In genomic region chr4:2482192-2482591, GRCh38 we compare ENCODE assay signal across 8 cellular contexts. TPM values are rescaled to one million over a fixed set of nuclear protein-coding genes. Genes with fewer than 3 reads are reported as not detected.
DNase-seq lines count a peak whose midpoint lies in the region; ATAC-seq, FAIRE-seq and TF ChIP-seq lines count a peak whose summit lies in the region.
"Had no signal": no experiment of that assay in that cellular context is flagged by ENCODE, and none has a peak within 500 bp of the region (broad histone marks: within the 10 kb centered on the region; RNA-seq: fewer than 3 reads in every experiment).

No MANE protein-coding gene starts in this region.

- POLR2A ChIA-PET in activated B cell treated with CpG ODN at 0.5 μM for 24 hours (lab: Charles Lee) = interaction anchor here (0.6 to 5.3 kb wide), 5 partner anchors 10 to 264 kb away, joined by 3 to 103 read pairs (median 4); partner anchors contain the start of genes FAM193A and RNF4

- H3K27ac ChIP-seq in hepatocyte = no peak overlapping the region
- H3K27ac ChIP-seq in spleen = peak overlapping the region in 7 of 8 donors; percentile 22 to 89 (median 66)

- peak; percentile 27 for FAIRE-seq in GM12892 (lab: Jason Lieb, UNC)

- peaks cover 100% of the 10 kb centered on the region for H3K79me2 ChIP-seq in hepatocyte

- H3K36me3 ChIP-seq in hepatocyte (replicated peaks; ENCODE audit: insufficient read depth, low read depth) = no peaks in the 10 kb centered on the region
- peaks cover 0 to 11% (median 0%) of the 10 kb centered on the region in 6 donors for H3K36me3 ChIP-seq in spleen

- no peak for ATAC-seq in activated B cell treated with CpG ODN at 0.5 μM for 24 hours (ENCODE audit: low read depth)
- ATAC-seq in HG03460 (IDR thresholded peaks at IDR 0.05; ENCODE audit: unreplicated experiment) = no peak

- H3K36me3 Mint-ChIP-seq in activated B cell treated with CpG ODN at 0.5 μM for 24 hours (ENCODE audit: low read depth) = peaks cover 22% of the 10 kb centered on the region

- TF ChIP-seq POLR2A in GM12892 (IDR thresholded peaks at IDR 0.05; ENCODE audit: low read depth, low read length) = no peak
- no peak for TF ChIP-seq POLR2A in spleen (IDR thresholded peaks at IDR 0.05)

- H3K4me1 ChIP-seq in hepatocyte (ENCODE audit: insufficient read depth) = peaks cover 47% of the 10 kb centered on the region
- peaks cover 84 to 100% (median 99%) of the 10 kb centered on the region in 6 donors for H3K4me1 ChIP-seq in spleen

- H3K4me3 ChIP-seq in hepatocyte = no peak overlapping the region
- H3K4me3 ChIP-seq in spleen = peak overlapping the region in 1 of 8 donors; percentile 31

- TF ChIP-seq CTCF in activated B cell treated with CpG ODN at 0.5 μM for 24 hours (IDR thresholded peaks at IDR 0.05) = no peak
- no peak for TF ChIP-seq CTCF in hepatocyte (IDR thresholded peaks at IDR 0.05; ENCODE audit: poor library complexity)
- no peak for TF ChIP-seq CTCF in spleen (IDR thresholded peaks at IDR 0.05 in 8 of 11, conservative IDR thresholded peaks at IDR 0.05 in 3 of 11)

- H2AFZ ChIP-seq in hepatocyte = no peak overlapping the region

- WGBS in hepatocyte (ENCODE audit: low lambda C conversion rate, missing lambda C conversion rate) = 87% methylated on average over 4 of the region's 4 CpGs
- 40 to 76% (median 72%) methylated on average over 2 to 4 of the region's 4 CpGs for WGBS in spleen, 5 donors

- CTCF ChIA-PET in activated B cell treated with CpG ODN at 0.5 μM for 24 hours (lab: Charles Lee) = no interaction called here

- intact Hi-C loops in activated B cell treated with CpG ODN at 0.5 μM for 24 hours (cut with micrococcal nuclease) = loop anchor here (10.0 kb wide), 1 partner anchor 813 kb away; the partner anchor contains the start of gene RGS12
- intact Hi-C loops in spleen (cut with DNase I; ENCODE audit: low total_unique reads) = no loop called here

- H3K4me2 ChIP-seq in hepatocyte = peak overlapping the region; percentile 52

- no peaks in the 10 kb centered on the region for H3K27me3 ChIP-seq in hepatocyte
- H3K27me3 ChIP-seq in spleen (replicated peaks in 1 of 7) = no peaks in the 10 kb centered on the region

- no peaks in the 10 kb centered on the region for H3K27me3 Mint-ChIP-seq in activated B cell treated with CpG ODN at 0.5 μM for 24 hours

- peak overlapping the region; percentile 92 for H3K27ac Mint-ChIP-seq in activated B cell treated with CpG ODN at 0.5 μM for 24 hours

- H3K9me3 ChIP-seq in hepatocyte (ENCODE audit: low read depth) (no peaks in the 10 kb centered on the region), spleen (no peaks in the 10 kb centered on the region)

- DNase-seq in GM12892 (ENCODE audit: insufficient read length) (no peak), activated B cell treated with CpG ODN at 0.5 μM for 24 hours (no peak), hepatocyte (ENCODE audit: low spot score) (no peak), spleen (no peak), SK-N-DZ (ENCODE audit: low spot score) (no peak), hepatic stellate cell (ENCODE audit: low spot score) (no peak)
- DNase-seq: NCI-H187 treated with DMSO at 0.1 percent for 48 hours had no signal

- H3K9me2 ChIP-seq in hepatocyte (replicated peaks; ENCODE audit: insufficient read depth) = no peaks in the 10 kb centered on the region

- no peaks in the 10 kb centered on the region for H3K9me3 Mint-ChIP-seq in activated B cell treated with CpG ODN at 0.5 μM for 24 hours

- peaks cover 96% of the 10 kb centered on the region for H3K4me1 Mint-ChIP-seq in activated B cell treated with CpG ODN at 0.5 μM for 24 hours

- H3K4me3 Mint-ChIP-seq in activated B cell treated with CpG ODN at 0.5 μM for 24 hours = peak overlapping the region; percentile 67

- peaks cover 100% of the 10 kb centered on the region for H4K20me1 ChIP-seq in hepatocyte (ENCODE audit: insufficient read depth, poor library complexity, severe bottlenecking)

RNA-seq across cellular contexts. Expression of gene RNF4, which starts 13.3 kb away (rescaled TPM):
- 64.4 TPM for polyA plus RNA-seq in GM12892 (2012; ENCODE audit: missing spikeins)
- total RNA-seq in activated B cell treated with CpG ODN at 0.5 μM for 24 hours (93.5 and 93.6 TPM in 2 replicates), hepatocyte (48.2 and 50.3 TPM in 2 replicates), spleen (10 to 100 TPM; 57.4 to 82.5 (median 66.4) TPM)
- polyA plus RNA-seq in hepatocyte (42.4 and 50.8 TPM in 2 replicates), spleen (10 to 100 TPM; 22.0 to 35.4 (median 24.0) TPM)
- 40.6 and 63.2 TPM in 2 replicates for polyA plus RNA-seq in SK-N-DZ (2014; cell fraction: cytosol; rRNA removed)
- 31.6 and 34.1 TPM in 2 replicates for polyA plus RNA-seq in SK-N-DZ (2014; cell fraction: nucleus; rRNA removed)

RNA-seq across cellular contexts. Expression of gene FAM193A, which starts 54.3 kb away (rescaled TPM):
- 11.8 TPM for polyA plus RNA-seq in GM12892 (2012; ENCODE audit: missing spikeins)
- total RNA-seq in activated B cell treated with CpG ODN at 0.5 μM for 24 hours (40.0 and 42.8 TPM in 2 replicates), hepatocyte (9.8 and 15.8 TPM in 2 replicates), spleen (10 to 100 TPM; 31.1 to 37.7 (median 32.0) TPM)
- polyA plus RNA-seq in hepatocyte (11.4 and 19.0 TPM in 2 replicates), spleen (10 to 100 TPM in 1 of 3 donors, 1 to 10 TPM in 2; 6.2 to 11.6 (median 7.0) TPM)
- 9.6 and 11.0 TPM in 2 replicates for polyA plus RNA-seq in SK-N-DZ (2014; cell fraction: cytosol; rRNA removed)
- polyA plus RNA-seq in SK-N-DZ (2014; cell fraction: nucleus; rRNA removed) = 9.7 and 16.6 TPM in 2 replicates
